Comparison of ENCODE assay signal across 3 cellular contexts in the genomic region with DNA sequence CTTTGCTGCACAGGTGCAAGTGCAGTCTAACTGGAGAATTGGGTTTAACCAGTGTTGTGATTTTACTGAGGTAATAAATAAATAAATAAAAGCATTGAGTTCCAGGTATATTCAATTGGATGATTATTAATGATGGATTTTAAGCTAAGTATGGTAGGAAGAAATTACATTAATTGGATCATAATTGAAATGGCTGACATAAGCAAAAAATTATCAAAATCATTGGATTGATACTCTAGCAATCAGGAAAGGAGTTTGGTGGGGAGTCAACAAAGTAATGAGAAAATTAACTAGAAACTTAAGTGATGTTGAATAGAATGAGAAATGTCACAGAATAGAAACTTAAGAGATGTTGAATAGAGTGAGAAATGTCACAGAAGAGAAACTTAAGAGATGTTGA.
TF ChIP-seq lines count a peak whose summit lies in the region.

No MANE protein-coding gene starts in this region.

TF ChIP-seq in A549, 52 proteins besides CTCF, POLR2A, EP300 and RAD21 (continued from another document):
- TF ChIP-seq NPAS2 (CRISPR knock-in tag; IDR thresholded peaks at IDR 0.05; ENCODE audit: borderline replicate concordance) (no peak), CHD2 (IDR thresholded peaks at IDR 0.05; ENCODE audit: low read length, partially characterized antibody) (no peak)

TF ChIP-seq in IMR-90, 13 proteins besides CTCF, POLR2A, EP300 and RAD21 (continued from another document):
- TF ChIP-seq, protein P1, sequence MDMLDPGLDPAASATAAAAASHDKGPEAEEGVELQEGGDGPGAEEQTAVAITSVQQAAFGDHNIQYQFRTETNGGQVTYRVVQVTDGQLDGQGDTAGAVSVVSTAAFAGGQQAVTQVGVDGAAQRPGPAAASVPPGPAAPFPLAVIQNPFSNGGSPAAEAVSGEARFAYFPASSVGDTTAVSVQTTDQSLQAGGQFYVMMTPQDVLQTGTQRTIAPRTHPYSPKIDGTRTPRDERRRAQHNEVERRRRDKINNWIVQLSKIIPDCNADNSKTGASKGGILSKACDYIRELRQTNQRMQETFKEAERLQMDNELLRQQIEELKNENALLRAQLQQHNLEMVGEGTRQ (IDR thresholded peaks at IDR 0.05; ENCODE audit: low read depth, low read length): no peak
- peak; percentile 94 for TF ChIP-seq MAFK (IDR thresholded peaks at IDR 0.05; ENCODE audit: low read depth, low read length)

TF ChIP-seq in K562, 482 proteins besides CTCF, POLR2A, EP300 and RAD21:
- TF ChIP-seq E2F1 (CRISPR knock-in tag; IDR thresholded peaks at IDR 0.05) (no peak), ZNF518B (CRISPR knock-in tag; IDR thresholded peaks at IDR 0.05) (no peak), ZNF780A (CRISPR knock-in tag; IDR thresholded peaks at IDR 0.05) (no peak), MTA1 (IDR thresholded peaks at IDR 0.05; ENCODE audit: borderline replicate concordance) (no peak), ZNF263 (CRISPR knock-in tag; IDR thresholded peaks at IDR 0.05; ENCODE audit: borderline replicate concordance) (no peak), ZNF586 (CRISPR knock-in tag; conservative IDR thresholded peaks at IDR 0.05) (no peak), MAFK (IDR thresholded peaks at IDR 0.05; ENCODE audit: low read length) (peak; percentile 73), ZNF124 (CRISPR knock-in tag; IDR thresholded peaks at IDR 0.05) (no peak), MAFF (IDR thresholded peaks at IDR 0.05; ENCODE audit: low read length) (peak; percentile 71; the same call in 1 of the 2 replicates), BCL6 (CRISPR knock-in tag; IDR thresholded peaks at IDR 0.05) (no peak), SMARCB1 (IDR thresholded peaks at IDR 0.05; ENCODE audit: insufficient read length, low read depth) (no peak), ZNF316 (IDR thresholded peaks at IDR 0.05) (peak; percentile 61)
